In the genomic region with DNA sequence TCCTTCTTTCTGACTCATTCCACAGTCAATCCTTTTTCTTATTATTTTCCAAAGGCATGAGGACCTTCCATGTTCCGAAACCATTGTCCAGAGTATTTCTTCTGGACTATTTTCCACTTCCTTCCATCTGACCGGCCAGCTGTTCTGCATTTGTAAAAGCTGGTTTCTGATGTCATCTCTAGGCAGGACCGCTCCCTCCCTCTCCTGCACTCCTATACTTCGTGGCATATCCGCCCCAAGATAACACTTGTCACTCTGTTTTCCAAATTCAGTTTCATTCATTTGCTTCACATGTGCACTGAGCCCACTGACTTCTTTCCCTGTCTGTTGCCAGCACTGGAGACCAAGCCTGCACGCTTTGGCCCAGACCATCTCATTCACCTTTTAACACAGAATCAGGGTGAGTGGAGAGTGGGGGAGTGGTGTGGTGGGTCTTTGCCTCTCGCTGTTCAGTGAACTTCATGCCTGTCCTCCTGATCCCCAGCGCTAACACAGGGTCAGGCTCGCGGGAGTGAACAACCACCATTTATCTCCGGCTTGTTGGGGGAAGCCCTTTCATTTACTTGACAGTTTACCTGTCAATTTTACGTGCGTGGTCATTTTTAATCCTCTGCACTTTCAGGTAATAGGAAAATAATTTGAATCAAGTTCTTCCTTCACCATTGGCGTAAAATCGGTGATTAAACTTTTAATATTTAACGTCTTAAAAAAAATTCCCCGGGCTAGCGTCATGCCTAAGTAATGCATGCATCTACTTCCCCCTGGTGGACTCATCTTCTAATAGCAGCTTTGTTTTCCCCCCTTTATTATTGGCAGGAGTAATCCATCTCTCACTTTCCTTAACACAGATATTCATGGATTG, we compare ENCODE assay signal across 8 cellular contexts. TPM values are rescaled to one million over a fixed set of nuclear protein-coding genes. Genes with fewer than 3 reads are reported as not detected.
DNase-seq lines count a peak whose midpoint lies in the region; ATAC-seq, FAIRE-seq and TF ChIP-seq lines count a peak whose summit lies in the region.

No MANE protein-coding gene starts in this region.

- no peaks in the 10 kb centered on the region for H3K27me3 ChIP-seq in OCI-LY1 (ENCODE audit: insufficient read depth, low read length)
- H3K27me3 ChIP-seq in thoracic aorta (replicated peaks; ENCODE audit: insufficient read depth), result no peaks in the 10 kb centered on the region

- no peak overlapping the region for H3K9ac ChIP-seq in OCI-LY1 (ENCODE audit: low read length)

- TF ChIP-seq CTCF in OCI-LY1 (IDR thresholded peaks at IDR 0.05; ENCODE audit: low read length) (peak; percentile 63), thoracic aorta (IDR thresholded peaks at IDR 0.05) (peak; percentile 85)

- no peak overlapping the region for H2AFZ ChIP-seq in OCI-LY1 (ENCODE audit: low read length)

- DNase-seq in NOMO-1 (lab: John Stamatoyannopoulos, UW; ENCODE audit: unreplicated experiment in 2 of 2) (peak; percentile 44), NOMO-1 treated with dmso at 0.1 percent for 144 hours (lab: John Stamatoyannopoulos, UW; ENCODE audit: unreplicated experiment) (no peak), HuH-7 (ENCODE audit: low spot score) (peak; percentile 57), left lobe of liver (ENCODE audit: low spot score) (no peak), thoracic aorta (ENCODE audit: low spot score) (no peak)
- DNase-seq in activated CD4-positive, CD25-positive, alpha-beta regulatory T cell (lab: John Stamatoyannopoulos, UW), result no peak

- no peaks in the 10 kb centered on the region for H3K9me2 ChIP-seq in OCI-LY1 (ENCODE audit: low read depth, low read length)

- H3K36me3 ChIP-seq in OCI-LY1 (ENCODE audit: insufficient read depth, low read length) (no peaks in the 10 kb centered on the region), thoracic aorta (no peaks in the 10 kb centered on the region)

- peak overlapping the region; percentile 32; the same call in 1 of the 2 replicates for H3K4me2 ChIP-seq in OCI-LY1 (ENCODE audit: low read length)

- H3K4me1 ChIP-seq in OCI-LY1 (ENCODE audit: insufficient read depth, low read length, severe bottlenecking) (peaks cover 3% of the 10 kb centered on the region), thoracic aorta (ENCODE audit: control insufficient read depth in 1 of 2, low read depth in 2 of 2) (peaks cover 3 to 8% of the 10 kb centered on the region in 2 donors)

- H3K27ac ChIP-seq in OCI-LY1 (ENCODE audit: low read depth, low read length, poor library complexity, severe bottlenecking) (no peak overlapping the region), thoracic aorta (peak overlapping the region; percentile 19 to 40)

- peak; percentile 94 for ATAC-seq in left lobe of liver
- ATAC-seq in thoracic aorta (ENCODE audit: insufficient number of reproducible peaks, low FRiP score, low read depth), result peak; percentile 52

- H3K4me3 ChIP-seq in OCI-LY1 (ENCODE audit: low read depth, low read length, poor library complexity, severe bottlenecking) (no peak overlapping the region), thoracic aorta (peak overlapping the region; percentile 68)

- FAIRE-seq in colon (lab: Jason Lieb, UNC), result peak; percentile 24

- no peaks in the 10 kb centered on the region for H3F3A ChIP-seq in OCI-LY1 (ENCODE audit: insufficient read depth, low read length)

- H3K9me3 ChIP-seq in OCI-LY1 (ENCODE audit: low read length), result no peaks in the 10 kb centered on the region
- H3K9me3 ChIP-seq in thoracic aorta, result no peaks in the 10 kb centered on the region

- no peaks in the 10 kb centered on the region for H3K79me2 ChIP-seq in OCI-LY1 (ENCODE audit: insufficient read depth, low read length)

- no peaks in the 10 kb centered on the region for H4K20me1 ChIP-seq in OCI-LY1 (ENCODE audit: insufficient read depth, low read length)

RNA-seq across cellular contexts. Expression of a gene that starts 52.5 kb away (rescaled TPM):
- total RNA-seq in left lobe of liver (1.4 TPM), thoracic aorta (10 to 100 TPM; 80.4 to 91.9 TPM)

Comparison
In these comparisons a context has a peak if more than half of its experiments do, and no peak if none do; other contexts are left out.
1. DNase-seq: peak in NOMO-1 (2 of 2) and HuH-7 (single experiment); none in NOMO-1 treated with dmso at 0.1 percent for 144 hours (single experiment), left lobe of liver (single experiment), thoracic aorta (single experiment) and activated CD4-positive, CD25-positive, alpha-beta regulatory T cell (0 of 4).
2. RNA of a gene that starts 52.5 kb away (total RNA-seq): 80.4 to 91.9 TPM in thoracic aorta; 1.4 TPM in left lobe of liver (single experiment); every median in the first group is over 10 times any median in the second.